Comparison of ENCODE assay signal across 22 cellular contexts in the genomic region with DNA sequence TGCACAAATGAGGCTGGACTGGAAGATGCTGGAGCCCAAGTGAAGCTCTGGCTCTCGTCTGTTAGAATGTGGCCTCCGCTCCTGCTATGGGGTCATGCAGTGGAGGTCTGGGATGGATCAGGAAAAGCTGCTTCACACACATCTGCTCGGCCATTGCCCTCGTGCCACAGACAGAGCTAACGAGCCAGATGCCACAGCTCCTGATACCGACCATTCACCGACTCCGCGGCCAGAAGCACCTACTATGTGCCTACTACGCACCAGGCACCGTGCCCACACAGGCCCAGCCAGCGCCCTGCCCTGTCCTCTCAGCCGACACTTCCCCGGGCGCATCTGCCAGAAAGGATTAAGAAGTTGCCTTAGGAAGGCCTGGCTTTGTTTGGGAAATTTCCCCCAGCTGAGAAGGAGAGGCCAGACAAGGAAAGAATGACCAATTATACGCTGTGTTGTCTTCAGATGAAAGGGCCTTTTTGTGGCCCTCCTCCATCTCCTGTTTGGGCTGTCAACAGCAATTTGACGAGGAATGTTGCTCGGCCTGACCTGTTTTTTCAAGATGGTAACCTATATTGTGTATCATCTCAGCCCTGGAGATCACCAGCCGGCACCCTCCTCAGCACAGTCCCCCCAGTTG. TPM values are rescaled to one million over a fixed set of nuclear protein-coding genes. Genes with fewer than 3 reads are reported as not detected.
DNase-seq lines count a peak whose midpoint lies in the region; ATAC-seq and TF ChIP-seq lines count a peak whose summit lies in the region.
"Had no signal": no experiment of that assay in that cellular context is flagged by ENCODE, and none has a peak within 500 bp of the region (broad histone marks: within the 10 kb centered on the region; RNA-seq: fewer than 3 reads in every experiment).

No MANE protein-coding gene starts in this region.

- H4K20me1 ChIP-seq in neural progenitor cell (ENCODE audit: low read depth) (peaks cover 20% of the 10 kb centered on the region), PC-9 (ENCODE audit: insufficient read depth) (no peaks in the 10 kb centered on the region)

- peaks cover 36% of the 10 kb centered on the region for H3K27me3 Mint-ChIP-seq in neural progenitor cell (ENCODE audit: insufficient read depth, low read depth)
- H3K27me3 Mint-ChIP-seq: dendritic cell treated with granulocyte-macrophage colony-stimulating factor and Interleukin-4, amounts not matched to agents 40 ng/mL and 50 ng/mL, for 4 days had no signal

- H3K4me3 ChIP-seq in dorsolateral prefrontal cortex (no peak overlapping the region), neural progenitor cell (no peak overlapping the region), upper lobe of right lung (no peak overlapping the region), PC-9 (no peak overlapping the region)

- H3K4me2 ChIP-seq in neural progenitor cell (peak overlapping the region; percentile 64), PC-9 (no peak overlapping the region)

- no peaks in the 10 kb centered on the region for H3K9me3 ChIP-seq in neural progenitor cell (ENCODE audit: low read depth)
- H3K9me3 ChIP-seq in upper lobe of right lung = no peaks in the 10 kb centered on the region
- no peaks in the 10 kb centered on the region for H3K9me3 ChIP-seq in PC-9 (ENCODE audit: insufficient read depth, low read depth)

- H3K4me3 Mint-ChIP-seq in neural progenitor cell = no peak overlapping the region
- H3K4me3 Mint-ChIP-seq: CD4-positive, alpha-beta memory T cell; dendritic cell treated with granulocyte-macrophage colony-stimulating factor and Interleukin-4, amounts not matched to agents 40 ng/mL and 50 ng/mL, for 4 days; nephron had no signal

- H3K27me3 ChIP-seq in dorsolateral prefrontal cortex (peaks cover 0 to 21% (median 0%) of the 10 kb centered on the region in 45 donors), neural progenitor cell (peaks cover 16% of the 10 kb centered on the region), upper lobe of right lung (no peaks in the 10 kb centered on the region), PC-9 (ENCODE audit: insufficient read depth, low read depth) (peaks cover 58% of the 10 kb centered on the region)

- no peak overlapping the region for H3K9ac ChIP-seq in neural progenitor cell

- peaks cover 22% of the 10 kb centered on the region for H3F3A ChIP-seq in neural progenitor cell (ENCODE audit: low read depth)
- H3F3A ChIP-seq in PC-9 (ENCODE audit: insufficient read depth, low read depth) = no peaks in the 10 kb centered on the region

- no peaks in the 10 kb centered on the region for H3K9me2 ChIP-seq in PC-9 (ENCODE audit: insufficient read depth)

- POLR2A ChIA-PET in PC-9 (lab: Charles Lee; ENCODE audit: unreplicated experiment) = no interaction called here

- H3K27ac Mint-ChIP-seq in neural progenitor cell = no peak overlapping the region
- H3K27ac Mint-ChIP-seq: CD4-positive, alpha-beta memory T cell; dendritic cell treated with granulocyte-macrophage colony-stimulating factor and Interleukin-4, amounts not matched to agents 40 ng/mL and 50 ng/mL, for 4 days; nephron had no signal

- no peaks in the 10 kb centered on the region for H3K36me3 Mint-ChIP-seq in neural progenitor cell
- H3K36me3 Mint-ChIP-seq: CD4-positive, alpha-beta memory T cell had no signal

- peaks cover 32% of the 10 kb centered on the region for H3K4me1 ChIP-seq in neural progenitor cell
- no peaks in the 10 kb centered on the region for H3K4me1 ChIP-seq in upper lobe of right lung
- no peaks in the 10 kb centered on the region for H3K4me1 ChIP-seq in PC-9 (replicated peaks; ENCODE audit: insufficient read depth)

- H3K36me3 ChIP-seq in neural progenitor cell = no peaks in the 10 kb centered on the region
- no peaks in the 10 kb centered on the region for H3K36me3 ChIP-seq in upper lobe of right lung
- no peaks in the 10 kb centered on the region for H3K36me3 ChIP-seq in PC-9 (ENCODE audit: low read depth)

- intact Hi-C loops in Right ventricle myocardium superior (cut with DNase I) (no loop called here), left cardiac atrium (cut with DNase I) (no loop called here), dorsolateral prefrontal cortex (cut with DNase I) (no loop called here), upper lobe of right lung (cut with DNase I) (no loop called here), PC-9 (cut with micrococcal nuclease; ENCODE audit: unreplicated experiment) (no loop called here)

- DNase-seq in Right ventricle myocardium superior = peak; percentile 23
- DNase-seq in left cardiac atrium = no peak
- DNase-seq in dorsolateral prefrontal cortex = peak in 7 of 10 donors; percentile 17 to 40 (median 34)
- DNase-seq in neural progenitor cell (ENCODE audit: low spot score) = peak; percentile 94
- DNase-seq in upper lobe of right lung = peak; percentile 60
- DNase-seq in PC-9 = no peak
- no peak for DNase-seq in midbrain (lab: John Stamatoyannopoulos, UW)
- DNase-seq: activated naive CD4-positive, alpha-beta T cell treated with anti-CD3 and anti-CD28 coated beads, Interleukin-2, amount 50 U/mL, for 16 hours; CD4-positive, alpha-beta memory T cell; DMS79; erythroblast; NCI-H1694; NCI-H345; stimulated activated CD4-positive, alpha-beta T cell treated with anti-CD3 and anti-CD28 coated beads, Interleukin-15, amount 100 ng/mL, for 24 hours; stimulated activated naive CD4-positive, alpha-beta T cell treated with Interleukin-2 at 50 U/mL for 16 hours; T-helper 2 cell had no signal

- H3K9me3 Mint-ChIP-seq in neural progenitor cell = peaks cover 2% of the 10 kb centered on the region
- H3K9me3 Mint-ChIP-seq: dendritic cell treated with granulocyte-macrophage colony-stimulating factor and Interleukin-4, amounts not matched to agents 40 ng/mL and 50 ng/mL, for 4 days; nephron had no signal

- BruUV-seq in PC-9 (replicated peaks; lab: Mats Ljungman, UMichigan) = no TSS peak

- no peak for TF ChIP-seq CTCF in dorsolateral prefrontal cortex (IDR thresholded peaks at IDR 0.05 in 54 of 56, conservative IDR thresholded peaks at IDR 0.05 in 2 of 56; ENCODE audit: low read depth in 1 of 56, partially characterized antibody in 56 of 56)
- no peak for TF ChIP-seq CTCF in neural progenitor cell (IDR thresholded peaks at IDR 0.05)
- TF ChIP-seq CTCF in upper lobe of right lung (IDR thresholded peaks at IDR 0.05) = no peak
- TF ChIP-seq CTCF in PC-9 (conservative IDR thresholded peaks at IDR 0.05) = no peak

- H3K27ac ChIP-seq in dorsolateral prefrontal cortex (peak overlapping the region in 1 of 59 donors; percentile 32), neural progenitor cell (no peak overlapping the region), upper lobe of right lung (no peak overlapping the region), PC-9 (no peak overlapping the region)

- no peak overlapping the region for H2AFZ ChIP-seq in neural progenitor cell (replicated peaks)
- no peak overlapping the region for H2AFZ ChIP-seq in PC-9

- no peaks in the 10 kb centered on the region for H3K79me2 ChIP-seq in neural progenitor cell (ENCODE audit: low read depth)
- no peaks in the 10 kb centered on the region for H3K79me2 ChIP-seq in PC-9 (ENCODE audit: low read depth)

- H3K4me1 Mint-ChIP-seq in neural progenitor cell = peaks cover 44% of the 10 kb centered on the region
- H3K4me1 Mint-ChIP-seq: CD4-positive, alpha-beta memory T cell; nephron had no signal

- no peak for ATAC-seq in Right ventricle myocardium superior (ENCODE audit: poor library complexity)
- no peak for ATAC-seq in left cardiac atrium
- ATAC-seq in upper lobe of right lung = no peak
- no peak for ATAC-seq in GM19351 (IDR thresholded peaks at IDR 0.05; ENCODE audit: unreplicated experiment)
- ATAC-seq: activated CD4-positive, CD25-positive, alpha-beta regulatory T cell treated with anti-CD3 and anti-CD28 coated beads, Interleukin-2, amount 50 U/mL, for 24 hours; Right ventricle myocardium inferior had no signal

- CTCF ChIA-PET in PC-9 (lab: Charles Lee) = no interaction called here

RNA-seq across cellular contexts. Expression of gene HMX1, which starts 34.3 kb away (rescaled TPM):
- total RNA-seq in Right ventricle myocardium superior (not detected), left cardiac atrium (not detected), dorsolateral prefrontal cortex (1 to 10 TPM in 60 of 120 experiments, under 1 TPM in 59, not detected in 1; 0.28 to 3.6 (median 1.0) TPM), neural progenitor cell (ENCODE audit: low replicate concordance) (0.19 TPM in 1 of 2 replicates, not detected in the other), upper lobe of right lung (not detected), PC-9 (2021) (not detected in 2 replicates)
- total RNA-seq: CD4-positive, alpha-beta memory T cell; M059J; Right ventricle myocardium inferior had no signal

Comparison
In these comparisons a context has a peak if more than half of its experiments do, and no peak if none do; other contexts are left out.
1. DNase-seq: peak in Right ventricle myocardium superior (single experiment), dorsolateral prefrontal cortex (7 of 10), neural progenitor cell (single experiment) and upper lobe of right lung (single experiment); none in left cardiac atrium (single experiment), PC-9 (0 of 2) and midbrain (single experiment).